In the genomic region with DNA sequence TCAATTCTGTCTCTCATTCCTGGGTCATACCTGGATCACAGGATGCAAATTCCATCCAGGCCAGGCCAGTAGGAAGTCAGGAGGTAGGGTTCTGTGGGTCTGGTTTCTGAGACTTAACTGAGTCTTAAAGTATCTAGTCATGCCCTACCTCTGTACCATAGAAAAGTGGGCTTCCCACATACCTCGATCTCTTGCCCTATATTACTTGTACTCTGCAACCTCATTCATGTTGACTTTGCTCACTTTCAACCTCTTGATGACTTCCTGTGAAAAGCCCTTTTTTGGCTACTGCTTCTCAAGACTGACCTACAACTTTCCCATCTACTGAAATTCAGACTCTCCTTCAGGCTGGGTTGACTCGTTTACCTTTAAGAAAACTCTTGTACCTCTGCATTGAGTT, we compare ENCODE assay signal across 21 cellular contexts.
"Had no signal": no experiment of that assay in that cellular context is flagged by ENCODE, and none has a peak within 500 bp of the region (broad histone marks: within the 10 kb centered on the region; RNA-seq: fewer than 3 reads in every experiment).

No MANE protein-coding gene starts in this region.

- H3K4me1 Mint-ChIP-seq: immature natural killer cell, mesothelial cell of epicardium had no signal

- H3K4me2 ChIP-seq: hepatocyte had no signal

- H3K27ac Mint-ChIP-seq: dendritic cell treated with granulocyte-macrophage colony-stimulating factor and Interleukin-4, amounts not matched to agents 40 ng/mL and 50 ng/mL, for 4 days; effector memory CD8-positive, alpha-beta T cell; immature natural killer cell; mesothelial cell of epicardium had no signal

- H2AFZ ChIP-seq: hepatocyte had no signal

- ATAC-seq: effector memory CD8-positive, alpha-beta T cell; foreskin keratinocyte; gastroesophageal sphincter; heart left ventricle; left lung; left ventricle myocardium superior; lower lobe of right lung; mucosa of descending colon had no signal

- H3K9me3 Mint-ChIP-seq: dendritic cell treated with granulocyte-macrophage colony-stimulating factor and Interleukin-4, amounts not matched to agents 40 ng/mL and 50 ng/mL, for 4 days; effector memory CD8-positive, alpha-beta T cell; immature natural killer cell; mesothelial cell of epicardium had no signal

- H3K36me3 ChIP-seq: colonic mucosa, esophagus muscularis mucosa, gastroesophageal sphincter, heart left ventricle, left lung, lower lobe of right lung had no signal

- H3K4me3 ChIP-seq: colonic mucosa, esophagus muscularis mucosa, gastroesophageal sphincter, heart left ventricle, hepatocyte, left lung, lower lobe of right lung, mucosa of descending colon had no signal

- H3K27me3 ChIP-seq: colonic mucosa, esophagus muscularis mucosa, foreskin keratinocyte, gastroesophageal sphincter, heart left ventricle, hepatocyte, left lung had no signal

- H3K36me3 Mint-ChIP-seq: immature natural killer cell, mesothelial cell of epicardium had no signal

- H3K4me1 ChIP-seq: colonic mucosa, foreskin keratinocyte, gastroesophageal sphincter, left lung, lower lobe of right lung had no signal

- H3K4me3 Mint-ChIP-seq: dendritic cell treated with granulocyte-macrophage colony-stimulating factor and Interleukin-4, amounts not matched to agents 40 ng/mL and 50 ng/mL, for 4 days; effector memory CD8-positive, alpha-beta T cell; immature natural killer cell; mesothelial cell of epicardium had no signal

- H3K9me3 ChIP-seq: colonic mucosa, esophagus muscularis mucosa, gastroesophageal sphincter, heart left ventricle, left lung, lower lobe of right lung, mucosa of descending colon had no signal

- DNase-seq: colonic mucosa; cortex of kidney; effector CD8-positive, alpha-beta T cell; effector memory CD8-positive, alpha-beta T cell; foreskin keratinocyte; heart left ventricle; hypothalamus; immature natural killer cell; islet precursor cell; kidney; kidney glomerular epithelial cell; left lung; left ventricle myocardium superior; lower lobe of right lung; mesenchymal stem cell; mucosa of descending colon had no signal

- H3K27me3 Mint-ChIP-seq: dendritic cell treated with granulocyte-macrophage colony-stimulating factor and Interleukin-4, amounts not matched to agents 40 ng/mL and 50 ng/mL, for 4 days; effector memory CD8-positive, alpha-beta T cell had no signal

- H3K27ac ChIP-seq: colonic mucosa, esophagus muscularis mucosa, foreskin keratinocyte, gastroesophageal sphincter, hepatocyte, left lung, lower lobe of right lung had no signal
